19 cellular contexts compared by ENCODE assay signal in the genomic region with DNA sequence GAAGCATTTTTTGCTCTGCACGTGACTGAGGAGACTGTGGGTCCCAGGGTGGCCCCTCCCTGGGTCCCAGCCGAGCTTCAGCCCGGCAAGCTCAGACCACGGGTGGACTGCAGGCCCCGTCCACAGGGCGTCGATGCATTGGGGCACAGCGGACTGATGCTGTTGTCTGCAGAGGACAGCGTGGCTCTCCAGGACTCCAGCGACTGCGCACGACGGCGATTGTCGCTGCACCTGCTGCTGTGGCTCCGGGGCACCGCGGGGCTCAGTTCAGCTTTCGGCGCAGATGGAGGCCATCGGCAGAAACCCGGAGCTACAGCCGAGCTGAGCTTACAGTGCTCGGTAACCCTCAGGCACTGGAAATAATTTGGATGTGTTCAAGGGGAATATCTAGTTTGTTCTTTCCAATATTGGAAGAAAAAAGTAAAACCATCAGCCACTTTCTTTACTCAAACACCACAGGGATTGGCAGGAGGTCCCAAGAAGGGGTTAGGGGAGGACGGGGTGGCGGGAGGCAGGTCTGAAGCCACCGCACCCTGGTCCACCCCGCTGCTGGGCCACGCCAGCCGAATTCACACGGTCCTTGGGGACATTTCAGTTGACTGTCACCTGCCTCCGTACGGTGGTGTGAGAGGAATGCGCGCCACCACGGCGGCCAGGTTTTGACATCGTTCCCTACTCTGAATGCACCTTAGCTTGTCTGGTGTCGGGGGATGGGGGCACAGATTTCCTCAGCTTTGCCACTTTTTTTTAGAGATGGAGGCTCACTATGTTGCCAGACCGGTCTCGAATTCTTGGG. TPM values are rescaled to one million over a fixed set of nuclear protein-coding genes. Genes with fewer than 3 reads are reported as not detected.
DNase-seq lines count a peak whose midpoint lies in the region; ATAC-seq, FAIRE-seq and TF ChIP-seq lines count a peak whose summit lies in the region.
"Had no signal": no experiment of that assay in that cellular context is flagged by ENCODE, and none has a peak within 500 bp of the region (broad histone marks: within the 10 kb centered on the region; RNA-seq: fewer than 3 reads in every experiment).

No MANE protein-coding gene starts in this region.

- BruUV-seq in K562 (replicated peaks; lab: Mats Ljungman, UMichigan) (no TSS peak), HepG2 (replicated peaks; lab: Mats Ljungman, UMichigan) (no TSS peak)

- no peak for TF ChIP-seq RAD21 in K562 (CRISPR knock-in tag; conservative IDR thresholded peaks at IDR 0.05 in 1 of 2, IDR thresholded peaks at IDR 0.05 in 1 of 2)
- no peak for TF ChIP-seq RAD21 in HepG2 (CRISPR knock-in tag; IDR thresholded peaks at IDR 0.05)

- H3K4me3 ChIP-seq in K562 (no peak overlapping the region), HepG2 (replicated peaks in 1 of 3; ENCODE audit: insufficient read depth in 1 of 3, low read depth in 2 of 3, low read length in 3 of 3) (no peak overlapping the region)
- H3K4me3 ChIP-seq: HAP-1 had no signal

- TF ChIP-seq EP300 in K562 (IDR thresholded peaks at IDR 0.05; ENCODE audit: low read length): no peak
- TF ChIP-seq EP300 in HepG2 (IDR thresholded peaks at IDR 0.05; ENCODE audit: low read depth in 2 of 2, low read length in 2 of 2): no peak
- TF ChIP-seq EP300 in HepG2 (CRISPR knock-in tag; IDR thresholded peaks at IDR 0.05; ENCODE audit: borderline replicate concordance): no peak

- peak; percentile 52 for DNase-seq in activated effector memory CD4-positive, alpha-beta T cell treated with anti-CD3 and anti-CD28 coated beads, Interleukin-2, amount 50 U/mL, for 16 hours
- DNase-seq in activated effector memory CD4-positive, alpha-beta T cell treated with Interleukin-2 at 50 U/mL for 16 hours: no peak
- no peak for DNase-seq in K562 (ENCODE audit: extremely low read depth in 1 of 4, low spot score in 3 of 4)
- DNase-seq in HepG2 (ENCODE audit: low spot score): no peak
- no peak for DNase-seq in NCI-H2081 treated with DMSO at 0.1 percent for 48 hours (lab: John Stamatoyannopoulos, UW)
- no peak for DNase-seq in left colon
- DNase-seq: C1 segment of cervical spinal cord; Calu3; CD4-positive, alpha-beta memory T cell; COR-L47; DMS53; DMS79 treated with DMSO at 0.1 percent for 48 hours; GF-D8; GOT3; HFFc6 had no signal

- H2AFZ ChIP-seq in K562 (ENCODE audit: low read depth, low read length): no peak overlapping the region
- no peak overlapping the region for H2AFZ ChIP-seq in HepG2 (ENCODE audit: low read length)

- TF ChIP-seq CTCF in K562 (IDR thresholded peaks at IDR 0.05 in 2 of 3, conservative IDR thresholded peaks at IDR 0.05 in 1 of 3; ENCODE audit: insufficient read depth in 2 of 3, low read depth in 1 of 3, low read length in 3 of 3) (no peak), HepG2 (CRISPR knock-in tag; IDR thresholded peaks at IDR 0.05) (no peak)

- no peaks in the 10 kb centered on the region for H3K36me3 ChIP-seq in K562 (ENCODE audit: control insufficient read depth, insufficient read depth, low read length)
- peaks cover 0 to 5% of the 10 kb centered on the region in 2 experiments; a peak in 1 of 5 replicates for H3K36me3 ChIP-seq in HepG2 (replicated peaks in 1 of 2; ENCODE audit: control insufficient read depth in 1 of 2, insufficient read depth in 2 of 2, low read length in 2 of 2)

- H3K9me3 ChIP-seq in K562 (replicated peaks; ENCODE audit: control insufficient read depth, insufficient read depth, low read depth, low read length): peaks cover 5% of the 10 kb centered on the region; the same call in 1 of the 2 replicates
- H3K9me3 ChIP-seq in HepG2 (ENCODE audit: low read length): no peaks in the 10 kb centered on the region

- in situ Hi-C loops in K562 (cut with MboI): no loop called here
- in situ Hi-C loops in HepG2 (cut with HindIII; ENCODE audit: extremely low pct_ligation_motif_present, low pct_unique_long_range_greater_than_20kb): no loop called here

- H3K4me2 ChIP-seq in K562 (ENCODE audit: insufficient read depth, low read length): no peak overlapping the region
- no peak overlapping the region for H3K4me2 ChIP-seq in HepG2 (ENCODE audit: low read depth, low read length)

- peaks cover 0 to 7% of the 10 kb centered on the region in 2 experiments; a peak in 2 of 5 replicates for H3K27me3 ChIP-seq in K562 (ENCODE audit: control insufficient read depth in 2 of 2, insufficient read depth in 2 of 2, low read length in 2 of 2)
- H3K27me3 ChIP-seq in HepG2 (ENCODE audit: control insufficient read depth in 1 of 2, insufficient read depth in 2 of 2, low read length in 2 of 2): no peaks in the 10 kb centered on the region

- no peak for FAIRE-seq in K562 (lab: Jason Lieb, UNC)
- FAIRE-seq in HepG2 (lab: Jason Lieb, UNC): no peak
- FAIRE-seq: GM12891, GM18507, H54 had no signal

- H3K27ac ChIP-seq in K562 (ENCODE audit: extremely low read depth, low read depth, low read length): no peak overlapping the region
- no peak overlapping the region for H3K27ac ChIP-seq in HepG2 (ENCODE audit: extremely low read length, insufficient read depth, low read length)

- POLR2A ChIA-PET in K562 (lab: Yijun Ruan, JAX): interaction anchor here (2.0 kb wide), 1 partner anchor 49 kb away, joined by 12 read pairs; no protein-coding TSS in a partner anchor
- POLR2A ChIA-PET in HepG2 (lab: Yijun Ruan, JAX): no interaction called here

- H4K20me1 ChIP-seq in K562 (replicated peaks; ENCODE audit: control insufficient read depth, insufficient read depth, low read length): no peaks in the 10 kb centered on the region
- no peaks in the 10 kb centered on the region for H4K20me1 ChIP-seq in HepG2 (ENCODE audit: insufficient read depth, low read length)

- H3K9me1 ChIP-seq in K562 (ENCODE audit: control insufficient read depth, insufficient read depth, low read length): no peaks in the 10 kb centered on the region

- TF ChIP-seq POLR2A in K562 (conservative IDR thresholded peaks at IDR 0.05) (no peak), HepG2 (IDR thresholded peaks at IDR 0.05; ENCODE audit: insufficient read depth in 1 of 2, low read depth in 2 of 2, low read length in 2 of 2) (no peak)

- H3K4me1 ChIP-seq in K562 (replicated peaks in 1 of 2; ENCODE audit: control insufficient read depth in 2 of 2, insufficient read depth in 2 of 2, low read length in 2 of 2): peaks cover 0 to 6% of the 10 kb centered on the region in 2 experiments; a peak in 1 of 5 replicates
- H3K4me1 ChIP-seq in HepG2 (ENCODE audit: insufficient read depth, low read length): peaks cover 14% of the 10 kb centered on the region
- H3K4me1 ChIP-seq: HAP-1 had no signal

- CTCF ChIA-PET in K562 (lab: Yijun Ruan, JAX; ENCODE audit: low intra/inter-chr PET ratio): no interaction called here
- CTCF ChIA-PET in HepG2 (lab: Yijun Ruan, JAX; ENCODE audit: low intra/inter-chr PET ratio, low total read pairs): no interaction called here

- intact Hi-C loops in K562 (cut with micrococcal nuclease): no loop called here
- intact Hi-C loops in HepG2 (cut with micrococcal nuclease; ENCODE audit: unreplicated experiment): no loop called here
- intact Hi-C loops in left colon (cut with DNase I, micrococcal nuclease): no loop called here

- H3K79me2 ChIP-seq in K562 (ENCODE audit: control insufficient read depth, insufficient read depth, low read length) (no peaks in the 10 kb centered on the region), HepG2 (ENCODE audit: insufficient read depth, low read length) (no peaks in the 10 kb centered on the region)

- no peak overlapping the region for H3K9ac ChIP-seq in K562 (ENCODE audit: insufficient read depth in 1 of 2, low read depth in 2 of 2, low read length in 2 of 2)
- no peak overlapping the region for H3K9ac ChIP-seq in HepG2 (ENCODE audit: insufficient read depth, low read depth, low read length)

- ATAC-seq in K562: no peak
- no peak for ATAC-seq in HepG2
- no peak for ATAC-seq in left colon

- 43% methylated on average over 21 of the region's 41 CpGs for WGBS in K562 (ENCODE audit: insufficient coverage, low coverage, missing lambda C conversion rate)
- WGBS in HepG2 (ENCODE audit: low lambda C conversion rate): 93% methylated on average over 37 of the region's 41 CpGs

RNA-seq across cellular contexts. Expression of gene RFLNB, which starts 4.4 kb away (rescaled TPM):
- total RNA-seq in K562 (2011; cell fraction: chromatin; rRNA removed; ENCODE audit: low replicate concordance): 1.3 and 1.9 TPM in 2 replicates
- 1.1 and 1.3 TPM in 2 replicates for total RNA-seq in K562 (2011; cell fraction: nucleolus; rRNA removed)
- total RNA-seq in K562 (2011; cell fraction: nucleoplasm; rRNA removed): 1.8 and 2.8 TPM in 2 replicates
- total RNA-seq in K562 (2014; rRNA removed): 6.4 and 9.8 TPM in 2 replicates
- total RNA-seq in K562 (2014; rRNA removed; fragmentation: Illumina TruSeq; extraction: Trizol): 5.6 and 5.9 TPM in 2 replicates
- total RNA-seq in K562 (2015; rRNA removed; fragmentation: Illumina TruSeq; extraction: Trizol): 4.6 and 4.9 TPM in 2 replicates
- total RNA-seq in K562 (2021): 8.8 and 10.0 TPM in 2 replicates
- 0.95 and 1.8 TPM in 2 replicates for polyA plus RNA-seq in K562 (2011; rRNA removed)
- polyA plus RNA-seq in K562 (2011; cell fraction: cytosol; rRNA removed): 1.1 and 2.8 TPM in 2 replicates
- 0.52 and 1.4 TPM in 2 replicates for polyA plus RNA-seq in K562 (2011; cell fraction: nucleus; rRNA removed)
- 5.3 and 7.7 TPM in 2 replicates for polyA plus RNA-seq in K562 (2012)
- 4.6 and 6.8 TPM in 2 replicates for polyA plus RNA-seq in K562 (2014; fragmentation: Illumina TruSeq; extraction: Trizol)
- polyA plus RNA-seq in K562 (2014; fragmentation: Nextera tagmentation; extraction: Ambion mirVana): 1 to 10 TPM in 1 of 2 experiments, under 1 TPM in 1; 0.92 to 1.1 TPM
- polyA plus RNA-seq in K562 (2014; rRNA removed): 5.0 and 7.2 TPM in 2 replicates
- polyA minus RNA-seq in K562 (2011; rRNA and poly(A)+ RNA removed): 0.54 and 1.3 TPM in 2 replicates
- polyA minus RNA-seq in K562 (2011; cell fraction: cytosol; rRNA and poly(A)+ RNA removed): 1.5 and 1.9 TPM in 2 replicates
- polyA minus RNA-seq in K562 (2011; cell fraction: nucleus; rRNA and poly(A)+ RNA removed): 0.27 and 0.33 TPM in 2 replicates
- total RNA-seq in HepG2 (2016; rRNA removed; fragmentation: Illumina TruSeq; extraction: Trizol): 21.3 and 22.8 TPM in 2 replicates
- total RNA-seq in HepG2 (2016; cell fraction: cytosol; rRNA removed; fragmentation: Illumina TruSeq; extraction: Trizol; ENCODE audit: low read depth): 27.1 and 28.5 TPM in 2 replicates
- total RNA-seq in HepG2 (2016; cell fraction: insoluble cytoplasmic fraction; rRNA removed; fragmentation: Illumina TruSeq; extraction: Trizol): 19.3 and 21.8 TPM in 2 replicates
- total RNA-seq in HepG2 (2016; cell fraction: membrane; rRNA removed; fragmentation: Illumina TruSeq; extraction: Trizol): 58.7 and 64.2 TPM in 2 replicates
- 8.7 and 10.1 TPM in 2 replicates for total RNA-seq in HepG2 (2016; cell fraction: nucleus; rRNA removed; fragmentation: Illumina TruSeq; extraction: Trizol)
- polyA plus RNA-seq in HepG2 (2011; rRNA removed): 3.1 and 3.2 TPM in 2 replicates
- 3.4 and 4.0 TPM in 2 replicates for polyA plus RNA-seq in HepG2 (2011; cell fraction: cytosol; rRNA removed)
- polyA plus RNA-seq in HepG2 (2011; cell fraction: nucleus; rRNA removed): 2.1 and 2.5 TPM in 2 replicates
- polyA plus RNA-seq in HepG2 (2012): 7.5 and 10.7 TPM in 2 replicates
- polyA plus RNA-seq in HepG2 (2016; cell fraction: cytosol; fragmentation: Illumina TruSeq; extraction: Trizol; ENCODE audit: low read depth): 44.9 and 45.8 TPM in 2 replicates
- 23.3 and 26.8 TPM in 2 replicates for polyA plus RNA-seq in HepG2 (2016; cell fraction: insoluble cytoplasmic fraction; fragmentation: Illumina TruSeq; extraction: Trizol; ENCODE audit: low read depth)
- 59.7 and 67.0 TPM in 2 replicates for polyA plus RNA-seq in HepG2 (2016; cell fraction: membrane; fragmentation: Illumina TruSeq; extraction: Trizol; ENCODE audit: low read depth)
- polyA plus RNA-seq in HepG2 (2016; cell fraction: nucleus; fragmentation: Illumina TruSeq; extraction: Trizol; ENCODE audit: insufficient read depth, low read depth): 18.9 and 19.1 TPM in 2 replicates
- 5.3 TPM in 1 of 2 replicates, not detected in the other for polyA minus RNA-seq in HepG2 (2011; rRNA and poly(A)+ RNA removed; ENCODE audit: low replicate concordance)
- 3.7 and 4.5 TPM in 2 replicates for polyA minus RNA-seq in HepG2 (2011; cell fraction: cytosol; rRNA and poly(A)+ RNA removed)
- 0.90 and 1.4 TPM in 2 replicates for polyA minus RNA-seq in HepG2 (2011; cell fraction: nucleus; rRNA and poly(A)+ RNA removed)
- 1 to 10 TPM; 4.4 to 9.5 TPM for total RNA-seq in left colon
